Comparison of ENCODE assay signal across 1 cellular context in the genomic region with DNA sequence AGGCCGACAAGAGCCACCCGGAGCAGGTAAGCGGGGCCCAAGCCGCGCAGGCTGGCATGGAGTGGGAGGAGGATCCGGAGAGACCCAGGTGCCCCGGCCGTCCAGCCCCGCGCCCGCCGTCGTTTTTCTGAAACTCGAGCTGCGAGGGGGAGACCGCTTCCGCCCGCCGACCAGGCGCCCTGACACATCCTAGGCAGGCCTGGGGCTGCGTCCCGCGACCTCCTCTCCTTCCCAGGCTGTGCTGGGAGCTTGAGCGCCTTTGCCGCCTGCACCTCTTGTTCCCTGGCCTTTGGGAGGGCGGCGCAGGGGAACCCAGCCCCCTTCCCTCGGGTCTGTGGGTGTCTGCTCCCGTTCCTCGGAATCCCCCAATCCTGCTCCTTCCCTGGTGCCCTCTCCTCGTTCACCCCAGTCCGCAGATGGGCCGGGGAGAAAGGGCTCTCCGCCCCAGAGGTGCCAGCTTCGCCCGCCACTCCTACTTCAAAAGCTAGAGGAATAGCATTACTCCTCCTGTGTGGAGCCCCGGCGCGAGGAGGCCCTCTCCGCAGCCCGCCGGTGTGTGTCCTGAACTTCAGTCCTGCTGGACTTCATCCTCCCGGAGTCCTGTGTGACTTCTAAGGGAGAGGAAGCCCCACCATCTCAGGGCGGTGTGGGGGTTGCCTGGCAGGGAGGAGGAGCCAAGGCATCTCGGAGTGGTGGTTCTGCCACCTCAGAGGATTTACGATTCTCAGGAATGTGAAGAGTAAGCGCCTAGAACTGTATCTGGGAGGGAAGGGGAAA.
A peak's percentile ranks its signal among the peaks of the same experiment; 100 is the strongest.
TF ChIP-seq lines count a peak whose summit lies in the region.

No MANE protein-coding gene starts in this region.

TF ChIP-seq in HepG2, 621 proteins besides CTCF, POLR2A, EP300 and RAD21 (continued from another document and continues in another):
- TF ChIP-seq, protein P1, sequence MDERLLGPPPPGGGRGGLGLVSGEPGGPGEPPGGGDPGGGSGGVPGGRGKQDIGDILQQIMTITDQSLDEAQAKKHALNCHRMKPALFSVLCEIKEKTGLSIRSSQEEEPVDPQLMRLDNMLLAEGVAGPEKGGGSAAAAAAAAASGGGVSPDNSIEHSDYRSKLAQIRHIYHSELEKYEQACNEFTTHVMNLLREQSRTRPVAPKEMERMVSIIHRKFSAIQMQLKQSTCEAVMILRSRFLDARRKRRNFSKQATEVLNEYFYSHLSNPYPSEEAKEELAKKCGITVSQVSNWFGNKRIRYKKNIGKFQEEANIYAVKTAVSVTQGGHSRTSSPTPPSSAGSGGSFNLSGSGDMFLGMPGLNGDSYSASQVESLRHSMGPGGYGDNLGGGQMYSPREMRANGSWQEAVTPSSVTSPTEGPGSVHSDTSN (CRISPR knock-in tag; IDR thresholded peaks at IDR 0.05), result no peak
- TF ChIP-seq, protein P2, sequence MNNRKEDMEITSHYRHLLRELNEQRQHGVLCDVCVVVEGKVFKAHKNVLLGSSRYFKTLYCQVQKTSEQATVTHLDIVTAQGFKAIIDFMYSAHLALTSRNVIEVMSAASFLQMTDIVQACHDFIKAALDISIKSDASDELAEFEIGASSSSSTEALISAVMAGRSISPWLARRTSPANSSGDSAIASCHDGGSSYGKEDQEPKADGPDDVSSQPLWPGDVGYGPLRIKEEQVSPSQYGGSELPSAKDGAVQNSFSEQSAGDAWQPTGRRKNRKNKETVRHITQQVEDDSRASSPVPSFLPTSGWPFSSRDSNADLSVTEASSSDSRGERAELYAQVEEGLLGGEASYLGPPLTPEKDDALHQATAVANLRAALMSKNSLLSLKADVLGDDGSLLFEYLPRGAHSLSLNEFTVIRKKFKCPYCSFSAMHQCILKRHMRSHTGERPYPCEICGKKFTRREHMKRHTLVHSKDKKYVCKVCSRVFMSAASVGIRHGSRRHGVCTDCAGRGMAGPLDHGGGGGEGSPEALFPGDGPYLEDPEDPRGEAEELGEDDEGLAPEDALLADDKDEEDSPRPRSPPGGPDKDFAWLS (CRISPR knock-in tag; IDR thresholded peaks at IDR 0.05; ENCODE audit: borderline replicate concordance), result no peak
- TF ChIP-seq, protein P3, sequence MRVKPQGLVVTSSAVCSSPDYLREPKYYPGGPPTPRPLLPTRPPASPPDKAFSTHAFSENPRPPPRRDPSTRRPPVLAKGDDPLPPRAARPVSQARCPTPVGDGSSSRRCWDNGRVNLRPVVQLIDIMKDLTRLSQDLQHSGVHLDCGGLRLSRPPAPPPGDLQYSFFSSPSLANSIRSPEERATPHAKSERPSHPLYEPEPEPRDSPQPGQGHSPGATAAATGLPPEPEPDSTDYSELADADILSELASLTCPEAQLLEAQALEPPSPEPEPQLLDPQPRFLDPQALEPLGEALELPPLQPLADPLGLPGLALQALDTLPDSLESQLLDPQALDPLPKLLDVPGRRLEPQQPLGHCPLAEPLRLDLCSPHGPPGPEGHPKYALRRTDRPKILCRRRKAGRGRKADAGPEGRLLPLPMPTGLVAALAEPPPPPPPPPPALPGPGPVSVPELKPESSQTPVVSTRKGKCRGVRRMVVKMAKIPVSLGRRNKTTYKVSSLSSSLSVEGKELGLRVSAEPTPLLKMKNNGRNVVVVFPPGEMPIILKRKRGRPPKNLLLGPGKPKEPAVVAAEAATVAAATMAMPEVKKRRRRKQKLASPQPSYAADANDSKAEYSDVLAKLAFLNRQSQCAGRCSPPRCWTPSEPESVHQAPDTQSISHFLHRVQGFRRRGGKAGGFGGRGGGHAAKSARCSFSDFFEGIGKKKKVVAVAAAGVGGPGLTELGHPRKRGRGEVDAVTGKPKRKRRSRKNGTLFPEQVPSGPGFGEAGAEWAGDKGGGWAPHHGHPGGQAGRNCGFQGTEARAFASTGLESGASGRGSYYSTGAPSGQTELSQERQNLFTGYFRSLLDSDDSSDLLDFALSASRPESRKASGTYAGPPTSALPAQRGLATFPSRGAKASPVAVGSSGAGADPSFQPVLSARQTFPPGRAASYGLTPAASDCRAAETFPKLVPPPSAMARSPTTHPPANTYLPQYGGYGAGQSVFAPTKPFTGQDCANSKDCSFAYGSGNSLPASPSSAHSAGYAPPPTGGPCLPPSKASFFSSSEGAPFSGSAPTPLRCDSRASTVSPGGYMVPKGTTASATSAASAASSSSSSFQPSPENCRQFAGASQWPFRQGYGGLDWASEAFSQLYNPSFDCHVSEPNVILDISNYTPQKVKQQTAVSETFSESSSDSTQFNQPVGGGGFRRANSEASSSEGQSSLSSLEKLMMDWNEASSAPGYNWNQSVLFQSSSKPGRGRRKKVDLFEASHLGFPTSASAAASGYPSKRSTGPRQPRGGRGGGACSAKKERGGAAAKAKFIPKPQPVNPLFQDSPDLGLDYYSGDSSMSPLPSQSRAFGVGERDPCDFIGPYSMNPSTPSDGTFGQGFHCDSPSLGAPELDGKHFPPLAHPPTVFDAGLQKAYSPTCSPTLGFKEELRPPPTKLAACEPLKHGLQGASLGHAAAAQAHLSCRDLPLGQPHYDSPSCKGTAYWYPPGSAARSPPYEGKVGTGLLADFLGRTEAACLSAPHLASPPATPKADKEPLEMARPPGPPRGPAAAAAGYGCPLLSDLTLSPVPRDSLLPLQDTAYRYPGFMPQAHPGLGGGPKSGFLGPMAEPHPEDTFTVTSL (CRISPR knock-in tag; IDR thresholded peaks at IDR 0.05; ENCODE audit: borderline replicate concordance), result 0 out of 2 replicates have a peak, but pooled peaks have one; percentile 23
- TF ChIP-seq ZSCAN21 (CRISPR knock-in tag; IDR thresholded peaks at IDR 0.05; ENCODE audit: borderline replicate concordance) (no peak), ELF1 (CRISPR knock-in tag; IDR thresholded peaks at IDR 0.05) (no peak), ZSCAN9 (CRISPR knock-in tag; IDR thresholded peaks at IDR 0.05; ENCODE audit: borderline replicate concordance) (no peak), MXD4 (CRISPR knock-in tag; IDR thresholded peaks at IDR 0.05) (no peak), ZNF383 (CRISPR knock-in tag; IDR thresholded peaks at IDR 0.05; ENCODE audit: borderline replicate concordance) (no peak), KDM5A (IDR thresholded peaks at IDR 0.05; ENCODE audit: borderline replicate concordance, low read length) (peak; percentile 46), HOXA9 (CRISPR knock-in tag; IDR thresholded peaks at IDR 0.05; ENCODE audit: borderline replicate concordance) (no peak), GABPB1 (CRISPR knock-in tag; IDR thresholded peaks at IDR 0.05) (no peak), ZFP1 (CRISPR knock-in tag; IDR thresholded peaks at IDR 0.05) (no peak), ZNF549 (CRISPR knock-in tag; IDR thresholded peaks at IDR 0.05) (no peak), NR3C1 (CRISPR knock-in tag; IDR thresholded peaks at IDR 0.05) (no peak), ZNF496 (CRISPR knock-in tag; IDR thresholded peaks at IDR 0.05; ENCODE audit: insufficient replicate concordance) (no peak), SMAD3 (CRISPR knock-in tag; IDR thresholded peaks at IDR 0.05) (no peak), BRD4 (CRISPR knock-in tag; IDR thresholded peaks at IDR 0.05) (no peak), TCF12 (IDR thresholded peaks at IDR 0.05) (no peak), TCF12 (CRISPR knock-in tag; IDR thresholded peaks at IDR 0.05) (no peak), RFX5 (IDR thresholded peaks at IDR 0.05; ENCODE audit: low read depth, low read length) (no peak), SNRNP70 (IDR thresholded peaks at IDR 0.05; ENCODE audit: low read depth, low read length) (no peak), ZFP41 (CRISPR knock-in tag; IDR thresholded peaks at IDR 0.05; ENCODE audit: borderline replicate concordance) (no peak), NR1H2 (CRISPR knock-in tag; IDR thresholded peaks at IDR 0.05; ENCODE audit: borderline replicate concordance, low read depth) (no peak; the same call in 1 of the 2 replicates), ZNF251 (CRISPR knock-in tag; IDR thresholded peaks at IDR 0.05) (0 out of 2 replicates have a peak, but pooled peaks have one; percentile 18), ZNF543 (CRISPR knock-in tag; IDR thresholded peaks at IDR 0.05) (no peak), FOXA1 (IDR thresholded peaks at IDR 0.05) (no peak), FOXA1 (CRISPR knock-in tag; IDR thresholded peaks at IDR 0.05) (no peak)
- TF ChIP-seq, protein P4, sequence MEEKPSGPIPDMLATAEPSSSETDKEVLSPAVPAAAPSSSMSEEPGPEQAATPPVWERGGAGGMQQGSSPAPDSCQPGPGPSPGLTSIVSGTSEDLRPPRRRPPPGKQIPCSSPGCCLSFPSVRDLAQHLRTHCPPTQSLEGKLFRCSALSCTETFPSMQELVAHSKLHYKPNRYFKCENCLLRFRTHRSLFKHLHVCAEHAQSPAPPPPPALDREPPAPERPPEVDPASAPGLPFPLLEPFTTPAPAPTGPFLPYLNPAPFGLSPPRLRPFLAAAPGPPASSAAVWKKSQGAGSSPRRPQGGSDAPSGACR (CRISPR knock-in tag; IDR thresholded peaks at IDR 0.05), result no peak
- TF ChIP-seq, protein P5, sequence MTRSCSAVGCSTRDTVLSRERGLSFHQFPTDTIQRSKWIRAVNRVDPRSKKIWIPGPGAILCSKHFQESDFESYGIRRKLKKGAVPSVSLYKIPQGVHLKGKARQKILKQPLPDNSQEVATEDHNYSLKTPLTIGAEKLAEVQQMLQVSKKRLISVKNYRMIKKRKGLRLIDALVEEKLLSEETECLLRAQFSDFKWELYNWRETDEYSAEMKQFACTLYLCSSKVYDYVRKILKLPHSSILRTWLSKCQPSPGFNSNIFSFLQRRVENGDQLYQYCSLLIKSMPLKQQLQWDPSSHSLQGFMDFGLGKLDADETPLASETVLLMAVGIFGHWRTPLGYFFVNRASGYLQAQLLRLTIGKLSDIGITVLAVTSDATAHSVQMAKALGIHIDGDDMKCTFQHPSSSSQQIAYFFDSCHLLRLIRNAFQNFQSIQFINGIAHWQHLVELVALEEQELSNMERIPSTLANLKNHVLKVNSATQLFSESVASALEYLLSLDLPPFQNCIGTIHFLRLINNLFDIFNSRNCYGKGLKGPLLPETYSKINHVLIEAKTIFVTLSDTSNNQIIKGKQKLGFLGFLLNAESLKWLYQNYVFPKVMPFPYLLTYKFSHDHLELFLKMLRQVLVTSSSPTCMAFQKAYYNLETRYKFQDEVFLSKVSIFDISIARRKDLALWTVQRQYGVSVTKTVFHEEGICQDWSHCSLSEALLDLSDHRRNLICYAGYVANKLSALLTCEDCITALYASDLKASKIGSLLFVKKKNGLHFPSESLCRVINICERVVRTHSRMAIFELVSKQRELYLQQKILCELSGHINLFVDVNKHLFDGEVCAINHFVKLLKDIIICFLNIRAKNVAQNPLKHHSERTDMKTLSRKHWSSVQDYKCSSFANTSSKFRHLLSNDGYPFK (CRISPR knock-in tag; IDR thresholded peaks at IDR 0.05; ENCODE audit: borderline replicate concordance), result no peak
- TF ChIP-seq, protein P6, sequence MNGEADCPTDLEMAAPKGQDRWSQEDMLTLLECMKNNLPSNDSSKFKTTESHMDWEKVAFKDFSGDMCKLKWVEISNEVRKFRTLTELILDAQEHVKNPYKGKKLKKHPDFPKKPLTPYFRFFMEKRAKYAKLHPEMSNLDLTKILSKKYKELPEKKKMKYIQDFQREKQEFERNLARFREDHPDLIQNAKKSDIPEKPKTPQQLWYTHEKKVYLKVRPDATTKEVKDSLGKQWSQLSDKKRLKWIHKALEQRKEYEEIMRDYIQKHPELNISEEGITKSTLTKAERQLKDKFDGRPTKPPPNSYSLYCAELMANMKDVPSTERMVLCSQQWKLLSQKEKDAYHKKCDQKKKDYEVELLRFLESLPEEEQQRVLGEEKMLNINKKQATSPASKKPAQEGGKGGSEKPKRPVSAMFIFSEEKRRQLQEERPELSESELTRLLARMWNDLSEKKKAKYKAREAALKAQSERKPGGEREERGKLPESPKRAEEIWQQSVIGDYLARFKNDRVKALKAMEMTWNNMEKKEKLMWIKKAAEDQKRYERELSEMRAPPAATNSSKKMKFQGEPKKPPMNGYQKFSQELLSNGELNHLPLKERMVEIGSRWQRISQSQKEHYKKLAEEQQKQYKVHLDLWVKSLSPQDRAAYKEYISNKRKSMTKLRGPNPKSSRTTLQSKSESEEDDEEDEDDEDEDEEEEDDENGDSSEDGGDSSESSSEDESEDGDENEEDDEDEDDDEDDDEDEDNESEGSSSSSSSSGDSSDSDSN (CRISPR knock-in tag; IDR thresholded peaks at IDR 0.05), result no peak; the same call in 1 of the 2 replicates
- TF ChIP-seq, protein P7, sequence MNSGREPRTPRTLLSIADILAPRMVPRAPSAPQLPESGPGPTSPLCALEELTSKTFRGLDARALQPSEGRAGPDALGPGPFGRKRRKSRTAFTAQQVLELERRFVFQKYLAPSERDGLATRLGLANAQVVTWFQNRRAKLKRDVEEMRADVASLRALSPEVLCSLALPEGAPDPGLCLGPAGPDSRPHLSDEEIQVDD (CRISPR knock-in tag; IDR thresholded peaks at IDR 0.05; ENCODE audit: borderline replicate concordance), result no peak; the same call in 1 of the 2 replicates
- TF ChIP-seq, protein P8, sequence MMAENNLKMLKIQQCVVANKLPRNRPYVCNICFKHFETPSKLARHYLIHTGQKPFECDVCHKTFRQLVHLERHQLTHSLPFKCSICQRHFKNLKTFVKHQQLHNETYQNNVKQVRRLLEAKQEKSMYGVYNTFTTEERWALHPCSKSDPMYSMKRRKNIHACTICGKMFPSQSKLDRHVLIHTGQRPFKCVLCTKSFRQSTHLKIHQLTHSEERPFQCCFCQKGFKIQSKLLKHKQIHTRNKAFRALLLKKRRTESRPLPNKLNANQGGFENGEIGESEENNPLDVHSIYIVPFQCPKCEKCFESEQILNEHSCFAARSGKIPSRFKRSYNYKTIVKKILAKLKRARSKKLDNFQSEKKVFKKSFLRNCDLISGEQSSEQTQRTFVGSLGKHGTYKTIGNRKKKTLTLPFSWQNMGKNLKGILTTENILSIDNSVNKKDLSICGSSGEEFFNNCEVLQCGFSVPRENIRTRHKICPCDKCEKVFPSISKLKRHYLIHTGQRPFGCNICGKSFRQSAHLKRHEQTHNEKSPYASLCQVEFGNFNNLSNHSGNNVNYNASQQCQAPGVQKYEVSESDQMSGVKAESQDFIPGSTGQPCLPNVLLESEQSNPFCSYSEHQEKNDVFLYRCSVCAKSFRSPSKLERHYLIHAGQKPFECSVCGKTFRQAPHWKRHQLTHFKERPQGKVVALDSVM (CRISPR knock-in tag; IDR thresholded peaks at IDR 0.05), result no peak
- TF ChIP-seq, protein P9, sequence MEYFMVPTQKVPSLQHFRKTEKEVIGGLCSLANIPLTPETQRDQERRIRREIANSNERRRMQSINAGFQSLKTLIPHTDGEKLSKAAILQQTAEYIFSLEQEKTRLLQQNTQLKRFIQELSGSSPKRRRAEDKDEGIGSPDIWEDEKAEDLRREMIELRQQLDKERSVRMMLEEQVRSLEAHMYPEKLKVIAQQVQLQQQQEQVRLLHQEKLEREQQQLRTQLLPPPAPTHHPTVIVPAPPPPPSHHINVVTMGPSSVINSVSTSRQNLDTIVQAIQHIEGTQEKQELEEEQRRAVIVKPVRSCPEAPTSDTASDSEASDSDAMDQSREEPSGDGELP (IDR thresholded peaks at IDR 0.05; ENCODE audit: borderline replicate concordance, low read depth), result no peak
- TF ChIP-seq, protein P10, sequence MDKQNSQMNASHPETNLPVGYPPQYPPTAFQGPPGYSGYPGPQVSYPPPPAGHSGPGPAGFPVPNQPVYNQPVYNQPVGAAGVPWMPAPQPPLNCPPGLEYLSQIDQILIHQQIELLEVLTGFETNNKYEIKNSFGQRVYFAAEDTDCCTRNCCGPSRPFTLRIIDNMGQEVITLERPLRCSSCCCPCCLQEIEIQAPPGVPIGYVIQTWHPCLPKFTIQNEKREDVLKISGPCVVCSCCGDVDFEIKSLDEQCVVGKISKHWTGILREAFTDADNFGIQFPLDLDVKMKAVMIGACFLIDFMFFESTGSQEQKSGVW (CRISPR knock-in tag; IDR thresholded peaks at IDR 0.05; ENCODE audit: borderline replicate concordance), result no peak
- TF ChIP-seq, protein P11, sequence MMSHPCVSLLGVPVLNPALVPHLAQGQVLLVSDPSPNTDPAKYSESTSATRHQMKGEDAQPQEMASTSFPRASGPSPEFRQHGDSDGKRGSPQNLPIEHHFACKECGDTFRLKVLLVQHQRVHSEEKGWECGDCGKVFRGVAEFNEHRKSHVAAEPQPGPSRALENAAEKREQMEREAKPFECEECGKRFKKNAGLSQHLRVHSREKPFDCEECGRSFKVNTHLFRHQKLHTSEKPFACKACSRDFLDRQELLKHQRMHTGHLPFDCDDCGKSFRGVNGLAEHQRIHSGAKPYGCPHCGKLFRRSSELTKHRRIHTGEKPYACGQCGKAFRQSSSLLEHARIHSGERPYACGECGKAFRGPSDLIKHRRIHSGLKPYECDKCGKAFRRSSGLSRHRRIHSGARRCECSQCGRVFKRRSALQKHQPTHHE (CRISPR knock-in tag; IDR thresholded peaks at IDR 0.05; ENCODE audit: borderline replicate concordance), result no peak
